In genomic region chr1:23459338-23459757, GRCh38 we compare ENCODE assay signal across 16 cellular contexts.
"Had no signal": no experiment of that assay in that cellular context is flagged by ENCODE, and none has a peak within 500 bp of the region (broad histone marks: within the 10 kb centered on the region; RNA-seq: fewer than 3 reads in every experiment).

No MANE protein-coding gene starts in this region.

- ATAC-seq: activated CD8-positive, alpha-beta memory T cell treated with anti-CD3 and anti-CD28 coated beads, Interleukin-2, amount 10 ng/mL, durations not matched to agents 7 days and 5 days; sciatic nerve had no signal

- H3K9me3 Mint-ChIP-seq: activated T-cell treated with anti-CD3 and anti-CD28 coated beads, Interleukin-2, amount 50 U/mL, for 24 hours; nephron had no signal

- H3K4me1 ChIP-seq: prostate gland had no signal

- H3K4me3 Mint-ChIP-seq: activated CD8-positive, alpha-beta memory T cell treated with anti-CD3 and anti-CD28 coated beads, Interleukin-2, amount 10 ng/mL, durations not matched to agents 7 days and 5 days; activated naive CD8-positive, alpha-beta T cell; activated T-cell treated with anti-CD3 and anti-CD28 coated beads, Interleukin-2, amount 50 U/mL, for 24 hours; nephron had no signal

- H3K36me3 ChIP-seq: prostate gland had no signal

- H3K4me3 ChIP-seq: prostate gland had no signal

- DNase-seq: activated CD4-positive, alpha-beta T cell treated with anti-CD3 and anti-CD28 coated beads, Interleukin-2, amount 50 U/mL, for 4 hours; activated CD4-positive, CD25-positive, alpha-beta regulatory T cell treated with anti-CD3 and anti-CD28 coated beads, Interleukin-2, amount 50 U/mL, for 72 hours; activated CD8-positive, alpha-beta memory T cell treated with anti-CD3 and anti-CD28 coated beads, Interleukin-2, amount 10 ng/mL, durations not matched to agents 7 days and 5 days; activated effector memory CD4-positive, alpha-beta T cell treated with anti-CD3 and anti-CD28 coated beads, Interleukin-2, amount 50 U/mL, for 16 hours; activated T-cell treated with anti-CD3 and anti-CD28 coated beads, Interleukin-2, amount 50 U/mL, for 24 hours; cerebellar nuclear complex; dermis blood vessel endothelial cell; hippocampal formation; stimulated activated CD4-positive, alpha-beta T cell treated with anti-CD3 and anti-CD28 coated beads, Interleukin-2, amount 100 ng/mL, for 24 hours; stimulated activated naive CD4-positive, alpha-beta T cell; substantia nigra; trophoblast cell had no signal

- H3K27ac Mint-ChIP-seq: activated CD8-positive, alpha-beta memory T cell treated with anti-CD3 and anti-CD28 coated beads, Interleukin-2, amount 10 ng/mL, durations not matched to agents 7 days and 5 days; activated naive CD8-positive, alpha-beta T cell; activated T-cell treated with anti-CD3 and anti-CD28 coated beads, Interleukin-2, amount 50 U/mL, for 24 hours; nephron had no signal

- H3K27ac ChIP-seq: prostate gland had no signal

- H3K9me3 ChIP-seq: prostate gland had no signal

- H3K36me3 Mint-ChIP-seq: activated CD8-positive, alpha-beta memory T cell treated with anti-CD3 and anti-CD28 coated beads, Interleukin-2, amount 10 ng/mL, durations not matched to agents 7 days and 5 days had no signal
